In the genomic region with DNA sequence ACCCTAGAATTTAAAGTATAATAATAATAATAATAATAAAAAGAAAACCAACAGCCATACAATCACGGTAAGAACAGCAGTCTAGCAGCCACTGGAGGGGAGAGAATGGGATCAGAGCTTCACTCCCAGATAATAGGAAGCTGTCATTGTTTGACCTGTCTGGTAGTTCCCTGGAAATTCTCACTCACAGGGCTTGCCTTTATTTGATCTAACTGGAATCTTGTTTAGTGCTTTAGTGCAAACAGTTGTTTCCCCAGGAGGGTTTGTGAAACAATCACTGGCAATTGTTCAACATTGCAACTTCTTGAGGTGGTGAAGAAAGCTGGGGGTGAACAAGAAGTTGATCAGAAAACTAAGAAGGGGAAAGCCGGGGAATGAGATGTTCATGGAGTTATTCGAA, we compare ENCODE assay signal across 22 cellular contexts.
DNase-seq lines count a peak whose midpoint lies in the region; ATAC-seq and TF ChIP-seq lines count a peak whose summit lies in the region.
"Had no signal": no experiment of that assay in that cellular context is flagged by ENCODE, and none has a peak within 500 bp of the region (broad histone marks: within the 10 kb centered on the region; RNA-seq: fewer than 3 reads in every experiment).

No MANE protein-coding gene starts in this region.

- H4K20me1 ChIP-seq in neural progenitor cell (ENCODE audit: low read depth): no peaks in the 10 kb centered on the region
- H4K20me1 ChIP-seq: BLaER1 treated with 17β-estradiol and CSF1 and Interleukin-3, amounts not matched to agents 10 nM and 100 nM had no signal

- no peak overlapping the region for H2AFZ ChIP-seq in neural progenitor cell (replicated peaks)

- H3K4me3 ChIP-seq in endodermal cell (ENCODE audit: low read length) (no peak overlapping the region), lower lobe of right lung (no peak overlapping the region), neural progenitor cell (no peak overlapping the region)
- H3K4me3 ChIP-seq: A549; BLaER1 treated with 17β-estradiol and CSF1 and Interleukin-3, amounts not matched to agents 10 nM and 100 nM; GM12878 had no signal

- ATAC-seq in lower lobe of right lung: peak; percentile 41 to 68
- no peak for ATAC-seq in stimulated activated naive B cell treated with anti-CD40 and anti-IgM and Interleukin-4, amounts not matched to agents 10 μg/mL and 1 μg/mL and 100 μg/mL, for 72 hours (replicated peaks)
- no peak for ATAC-seq in GM21423 (IDR thresholded peaks at IDR 0.05; ENCODE audit: unreplicated experiment)
- ATAC-seq: A549; CD8-positive, alpha-beta T cell; GM12878 had no signal

- WGBS in endodermal cell (ENCODE audit: insufficient coverage in 1 of 2, insufficient read length in 1 of 2), 2 experiments: 66% methylated on average over 3 of the region's 3 CpGs; no CpG with 5 or more reads in 1 of the 2 experiments

- peaks cover 7% of the 10 kb centered on the region for H3F3A ChIP-seq in neural progenitor cell (ENCODE audit: low read depth)

- TF ChIP-seq CTCF in endodermal cell (conservative IDR thresholded peaks at IDR 0.05) (no peak), lower lobe of right lung (IDR thresholded peaks at IDR 0.05) (no peak), neural progenitor cell (IDR thresholded peaks at IDR 0.05) (no peak)

- intact Hi-C loops in lower lobe of right lung (cut with DNase I): no loop called here

- no peaks in the 10 kb centered on the region for H3K27me3 ChIP-seq in endodermal cell (ENCODE audit: control insufficient read depth, insufficient read depth, low read length, poor library complexity, severe bottlenecking)
- H3K27me3 ChIP-seq in lower lobe of right lung (ENCODE audit: low read depth): no peaks in the 10 kb centered on the region
- H3K27me3 ChIP-seq in neural progenitor cell: no peaks in the 10 kb centered on the region
- H3K27me3 ChIP-seq: BLaER1 treated with 17β-estradiol and CSF1 and Interleukin-3, amounts not matched to agents 10 nM and 100 nM had no signal

- H3K36me3 Mint-ChIP-seq in endodermal cell (ENCODE audit: low read depth) (peaks cover 3% of the 10 kb centered on the region), neural progenitor cell (no peaks in the 10 kb centered on the region)
- no peaks in the 10 kb centered on the region for H3K36me3 Mint-ChIP-seq in stimulated activated naive B cell treated with anti-CD40 and anti-IgM and Interleukin-4, amounts not matched to agents 10 μg/mL and 1 μg/mL and 100 μg/mL, for 72 hours
- H3K36me3 Mint-ChIP-seq: CD8-positive, alpha-beta T cell had no signal

- H3K36me3 ChIP-seq in endodermal cell (ENCODE audit: control insufficient read depth, insufficient read depth, low read length) (no peaks in the 10 kb centered on the region), lower lobe of right lung (no peaks in the 10 kb centered on the region), neural progenitor cell (no peaks in the 10 kb centered on the region)
- H3K36me3 ChIP-seq: BLaER1 treated with 17β-estradiol and CSF1 and Interleukin-3, amounts not matched to agents 10 nM and 100 nM had no signal

- no peaks in the 10 kb centered on the region for H3K79me2 ChIP-seq in neural progenitor cell (ENCODE audit: low read depth)

- DNase-seq in endodermal cell (peak; percentile 48), lower lobe of right lung (no peak), neural progenitor cell (ENCODE audit: low spot score) (peak; percentile 64), renal cortical epithelial cell (ENCODE audit: low read depth) (peak; percentile 11), DMS79 treated with DMSO at 0.1 percent for 48 hours (lab: John Stamatoyannopoulos, UW) (no peak)
- no peak for DNase-seq in stimulated activated naive B cell treated with anti-CD40 and anti-IgM and Interleukin-4, amounts not matched to agents 10 μg/mL and 1 μg/mL and 100 μg/mL, for 72 hours
- no peak for DNase-seq in stimulated activated CD4-positive, alpha-beta T cell treated with anti-CD3 and anti-CD28 coated beads, Interleukin-1b, Interleukin-23, amount 100 ng/mL, for 48 hours
- DNase-seq: AML-193; Caco-2; Calu3; CD4-positive, alpha-beta T cell; CD8-positive, alpha-beta T cell; DND-41; EL; GDM1 had no signal

- H3K9me3 ChIP-seq in endodermal cell (ENCODE audit: control insufficient read depth, low read length) (peaks cover 13% of the 10 kb centered on the region), lower lobe of right lung (no peaks in the 10 kb centered on the region), neural progenitor cell (ENCODE audit: low read depth) (no peaks in the 10 kb centered on the region)
- H3K9me3 ChIP-seq: A549, Caco-2 had no signal

- H3K4me1 ChIP-seq in endodermal cell (ENCODE audit: control insufficient read depth, insufficient read depth, low read length) (peaks cover 15% of the 10 kb centered on the region), lower lobe of right lung (no peaks in the 10 kb centered on the region), neural progenitor cell (peaks cover 29% of the 10 kb centered on the region)
- H3K4me1 ChIP-seq: A549, Caco-2 had no signal

- H3K4me2 ChIP-seq in neural progenitor cell: peak overlapping the region; percentile 51
- H3K4me2 ChIP-seq: A549; BLaER1 treated with 17β-estradiol and CSF1 and Interleukin-3, amounts not matched to agents 10 nM and 100 nM had no signal

- no peak overlapping the region for H3K27ac ChIP-seq in endodermal cell (ENCODE audit: low read depth, low read length)
- H3K27ac ChIP-seq in lower lobe of right lung: no peak overlapping the region
- peak overlapping the region; percentile 72 for H3K27ac ChIP-seq in neural progenitor cell
- H3K27ac ChIP-seq: 22Rv1; A549; BLaER1 treated with 17β-estradiol and CSF1 and Interleukin-3, amounts not matched to agents 10 nM and 100 nM; C4-2B had no signal

- H3K9ac ChIP-seq in endodermal cell (ENCODE audit: extremely low read depth, low read length, poor library complexity, severe bottlenecking): no peak overlapping the region
- H3K9ac ChIP-seq in neural progenitor cell: no peak overlapping the region
- H3K9ac ChIP-seq: BLaER1 treated with 17β-estradiol and CSF1 and Interleukin-3, amounts not matched to agents 10 nM and 100 nM had no signal

- peak overlapping the region; percentile 7 for H3K27ac Mint-ChIP-seq in endodermal cell
- no peak overlapping the region for H3K27ac Mint-ChIP-seq in neural progenitor cell
- H3K27ac Mint-ChIP-seq in stimulated activated naive B cell treated with anti-CD40 and anti-IgM and Interleukin-4, amounts not matched to agents 10 μg/mL and 1 μg/mL and 100 μg/mL, for 72 hours: no peak overlapping the region
- H3K27ac Mint-ChIP-seq: B cell; CD4-positive, alpha-beta T cell; CD8-positive, alpha-beta T cell had no signal

- H3K27me3 Mint-ChIP-seq in endodermal cell (ENCODE audit: insufficient read depth): no peaks in the 10 kb centered on the region
- no peaks in the 10 kb centered on the region for H3K27me3 Mint-ChIP-seq in neural progenitor cell (ENCODE audit: insufficient read depth, low read depth)
- H3K27me3 Mint-ChIP-seq in stimulated activated naive B cell treated with anti-CD40 and anti-IgM and Interleukin-4, amounts not matched to agents 10 μg/mL and 1 μg/mL and 100 μg/mL, for 72 hours: peaks cover 1 to 8% of the 10 kb centered on the region in 2 donors

- H3K4me3 Mint-ChIP-seq in endodermal cell: peak overlapping the region; percentile 3
- H3K4me3 Mint-ChIP-seq in neural progenitor cell: no peak overlapping the region
- H3K4me3 Mint-ChIP-seq in stimulated activated naive B cell treated with anti-CD40 and anti-IgM and Interleukin-4, amounts not matched to agents 10 μg/mL and 1 μg/mL and 100 μg/mL, for 72 hours: no peak overlapping the region
- H3K4me3 Mint-ChIP-seq: B cell; CD4-positive, alpha-beta T cell; CD8-positive, alpha-beta T cell had no signal

- peaks cover 26% of the 10 kb centered on the region for H3K9me3 Mint-ChIP-seq in endodermal cell
- H3K9me3 Mint-ChIP-seq in neural progenitor cell: peaks cover 13% of the 10 kb centered on the region
- H3K9me3 Mint-ChIP-seq in stimulated activated naive B cell treated with anti-CD40 and anti-IgM and Interleukin-4, amounts not matched to agents 10 μg/mL and 1 μg/mL and 100 μg/mL, for 72 hours: peaks cover 3 to 4% of the 10 kb centered on the region in 2 donors
- H3K9me3 Mint-ChIP-seq: CD4-positive, alpha-beta T cell; CD8-positive, alpha-beta T cell had no signal

- H3K4me1 Mint-ChIP-seq in endodermal cell (peaks cover 52% of the 10 kb centered on the region), neural progenitor cell (peaks cover 3% of the 10 kb centered on the region)
- H3K4me1 Mint-ChIP-seq in stimulated activated naive B cell treated with anti-CD40 and anti-IgM and Interleukin-4, amounts not matched to agents 10 μg/mL and 1 μg/mL and 100 μg/mL, for 72 hours: no peaks in the 10 kb centered on the region
- H3K4me1 Mint-ChIP-seq: B cell had no signal

Comparison
In these comparisons a context has a peak if more than half of its experiments do, and no peak if none do; other contexts are left out.
1. DNase-seq: peak in endodermal cell (single experiment), neural progenitor cell (single experiment) and renal cortical epithelial cell (single experiment); none in lower lobe of right lung (single experiment), DMS79 treated with DMSO at 0.1 percent for 48 hours (single experiment), stimulated activated naive B cell treated with anti-CD40 and anti-IgM and Interleukin-4, amounts not matched to agents 10 μg/mL and 1 μg/mL and 100 μg/mL, for 72 hours (single experiment) and stimulated activated CD4-positive, alpha-beta T cell treated with anti-CD3 and anti-CD28 coated beads, Interleukin-1b, Interleukin-23, amount 100 ng/mL, for 48 hours (single experiment).
2. ATAC-seq: peak in lower lobe of right lung (2 of 2); none in stimulated activated naive B cell treated with anti-CD40 and anti-IgM and Interleukin-4, amounts not matched to agents 10 μg/mL and 1 μg/mL and 100 μg/mL, for 72 hours (0 of 2) and GM21423 (single experiment).